In the genomic region with DNA sequence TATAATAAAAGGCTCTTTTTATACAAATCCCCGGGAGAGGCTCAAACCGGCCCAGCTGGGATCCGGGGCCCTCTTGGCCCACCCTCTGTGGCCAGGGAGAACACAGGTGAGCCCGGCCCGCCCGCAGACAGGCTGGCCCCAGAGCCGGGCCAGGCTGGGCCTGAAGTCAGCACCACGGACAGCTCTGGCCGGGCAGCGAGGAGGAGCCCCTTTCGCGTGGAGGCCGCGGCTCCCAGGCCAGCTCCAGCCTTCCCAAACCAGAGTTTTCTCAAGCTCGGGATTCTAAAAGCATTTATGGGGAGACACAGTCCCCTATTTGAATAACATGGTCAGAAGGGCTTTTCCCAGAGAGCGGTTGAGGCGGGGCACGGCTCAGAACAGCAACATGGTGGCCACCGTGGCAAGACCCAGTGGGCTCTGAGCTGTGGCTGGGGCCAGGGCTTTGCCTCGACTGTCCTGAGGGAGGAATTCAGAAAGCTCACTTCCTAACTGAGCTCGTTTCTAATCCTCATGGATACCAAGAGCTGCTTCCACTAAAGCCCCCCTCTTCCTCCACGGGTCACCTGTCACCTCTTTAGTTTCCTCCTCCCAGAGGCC, we compare ENCODE assay signal across 16 cellular contexts.
DNase-seq lines count a peak whose midpoint lies in the region; ATAC-seq, FAIRE-seq and TF ChIP-seq lines count a peak whose summit lies in the region.
"Had no signal": no experiment of that assay in that cellular context is flagged by ENCODE, and none has a peak within 500 bp of the region (broad histone marks: within the 10 kb centered on the region; RNA-seq: fewer than 3 reads in every experiment).

No MANE protein-coding gene starts in this region.

- intact Hi-C loops in HCT116 (cut with micrococcal nuclease), result no loop called here
- intact Hi-C loops in CD8-positive, alpha-beta T cell (cut with DNase I, micrococcal nuclease), result no loop called here

- RAD21 ChIA-PET in HCT116 (lab: Charles Lee; ENCODE audit: low non-redundant PET in 1 of 2, low total read pairs in 2 of 2, uncharacterized antibody in 2 of 2, unreplicated experiment in 2 of 2), result no interaction called here

- ATAC-seq in A549, result no peak
- ATAC-seq in HCT116, result no peak; the same call in 1 of the 2 replicates
- no peak for ATAC-seq in CD8-positive, alpha-beta T cell
- no peak for ATAC-seq in GM21529 (IDR thresholded peaks at IDR 0.05; ENCODE audit: unreplicated experiment)
- ATAC-seq: body of pancreas; natural killer cell treated with Interleukin-12 subunit alpha and Interleukin-12 subunit beta and Interleukin-15 and Interleukin-18, amount 100 ng/mL, for 72 hours had no signal

- POLR2A ChIA-PET in A549 (lab: Yijun Ruan, JAX), result no interaction called here
- POLR2A ChIA-PET in HCT116 (lab: Charles Lee), result no interaction called here
- POLR2A ChIA-PET in CD8-positive, alpha-beta T cell (lab: Charles Lee), result no interaction called here

- H3K9me2 ChIP-seq in HCT116 (ENCODE audit: insufficient read depth), result no peaks in the 10 kb centered on the region

- H3K27me3 ChIP-seq in HCT116 (ENCODE audit: insufficient read depth, low read length) (peaks cover 34% of the 10 kb centered on the region; the same call in 1 of the 2 replicates), adipocyte (replicated peaks; ENCODE audit: control insufficient read depth, insufficient read depth, low read length) (no peaks in the 10 kb centered on the region)
- H3K27me3 ChIP-seq in CD8-positive, alpha-beta T cell (ENCODE audit: insufficient read depth, low read length), result no peaks in the 10 kb centered on the region
- H3K27me3 ChIP-seq: body of pancreas had no signal

- H4K20me1 ChIP-seq in HCT116 (ENCODE audit: insufficient read depth), result no peaks in the 10 kb centered on the region

- H3K9ac ChIP-seq in HCT116 (ENCODE audit: low read length) (no peak overlapping the region), adipocyte (ENCODE audit: low read length) (no peak overlapping the region)

- H3K4me3 Mint-ChIP-seq in CD8-positive, alpha-beta T cell, result no peak overlapping the region
- H3K4me3 Mint-ChIP-seq in T-helper 2 cell treated with Interferon-gamma antibody and Interleukin-4, amounts not matched to agents 5 μg/mL and 100 μg/mL, for 36 hours, result no peak overlapping the region
- H3K4me3 Mint-ChIP-seq: natural killer cell treated with Interleukin-12 subunit alpha and Interleukin-12 subunit beta and Interleukin-15 and Interleukin-18, amount 100 ng/mL, for 72 hours had no signal

- no peak for TF ChIP-seq EP300 in A549 (IDR thresholded peaks at IDR 0.05)

- TF ChIP-seq CTCF in A549 (IDR thresholded peaks at IDR 0.05) (no peak), HCT116 (IDR thresholded peaks at IDR 0.05 in 2 of 3, conservative IDR thresholded peaks at IDR 0.05 in 1 of 3; ENCODE audit: borderline replicate concordance in 1 of 3, insufficient read depth in 1 of 3, low read depth in 2 of 3, low read length in 2 of 3) (no peak)
- TF ChIP-seq CTCF in CD8-positive, alpha-beta T cell (IDR thresholded peaks at IDR 0.05), result no peak

- no peak overlapping the region for H3K27ac Mint-ChIP-seq in CD8-positive, alpha-beta T cell
- H3K27ac Mint-ChIP-seq in T-helper 2 cell treated with Interferon-gamma antibody and Interleukin-4, amounts not matched to agents 5 μg/mL and 100 μg/mL, for 36 hours, result no peak overlapping the region
- H3K27ac Mint-ChIP-seq: natural killer cell treated with Interleukin-12 subunit alpha and Interleukin-12 subunit beta and Interleukin-15 and Interleukin-18, amount 100 ng/mL, for 72 hours had no signal

- TF ChIP-seq RAD21 in A549 (conservative IDR thresholded peaks at IDR 0.05 in 1 of 2, IDR thresholded peaks at IDR 0.05 in 1 of 2) (no peak), HCT116 (IDR thresholded peaks at IDR 0.05; ENCODE audit: low read depth) (no peak)

- peaks cover 33% of the 10 kb centered on the region for H3K27me3 Mint-ChIP-seq in CD8-positive, alpha-beta T cell (ENCODE audit: low read depth)
- H3K27me3 Mint-ChIP-seq in T-helper 2 cell treated with Interferon-gamma antibody and Interleukin-4, amounts not matched to agents 5 μg/mL and 100 μg/mL, for 36 hours (ENCODE audit: low read depth), result peaks cover 4% of the 10 kb centered on the region

- no peaks in the 10 kb centered on the region for H3K9me3 ChIP-seq in A549
- H3K9me3 ChIP-seq in HCT116 (ENCODE audit: control insufficient read depth in 1 of 2, insufficient read depth in 1 of 2, low read depth in 1 of 2, low read length in 2 of 2), result no peaks in the 10 kb centered on the region
- H3K9me3 ChIP-seq in adipocyte (ENCODE audit: control insufficient read depth, low read length), result peaks cover 20% of the 10 kb centered on the region
- H3K9me3 ChIP-seq in CD8-positive, alpha-beta T cell (ENCODE audit: low read length), result no peaks in the 10 kb centered on the region

- H3K4me3 ChIP-seq in A549, result no peak overlapping the region
- no peak overlapping the region for H3K4me3 ChIP-seq in HCT116 (replicated peaks in 1 of 2; ENCODE audit: low read depth in 1 of 2, low read length in 2 of 2)
- H3K4me3 ChIP-seq in adipocyte (ENCODE audit: low read length), result no peak overlapping the region
- H3K4me3 ChIP-seq in CD8-positive, alpha-beta T cell (ENCODE audit: low read depth, low read length), result no peak overlapping the region
- H3K4me3 ChIP-seq: body of pancreas, dorsolateral prefrontal cortex, lower lobe of right lung had no signal

- no TSS peak for BruUV-seq in HCT116 (replicated peaks; lab: Mats Ljungman, UMichigan)

- H3K79me2 ChIP-seq in HCT116 (ENCODE audit: insufficient read depth, low read length), result no peaks in the 10 kb centered on the region

- WGBS in A549 (ENCODE audit: missing lambda C conversion rate), result 25% methylated on average over 22 of the region's 22 CpGs

- no peak overlapping the region for H2AFZ ChIP-seq in HCT116 (ENCODE audit: low read depth, low read length, poor library complexity, severe bottlenecking)

- H3K27ac ChIP-seq in A549, result no peak overlapping the region
- H3K27ac ChIP-seq in HCT116 (ENCODE audit: low read depth, low read length), result no peak overlapping the region
- H3K27ac ChIP-seq in CD8-positive, alpha-beta T cell (ENCODE audit: low read depth, low read length), result no peak overlapping the region
- H3K27ac ChIP-seq: body of pancreas, dorsolateral prefrontal cortex, lower lobe of right lung had no signal

- DNase-seq in A549 (ENCODE audit: low read depth in 1 of 2, low spot score in 1 of 2) (no peak), HCT116 (ENCODE audit: low read depth, low spot score) (no peak), adipocyte (ENCODE audit: low read depth) (peak; percentile 3), lung microvascular endothelial cell (ENCODE audit: low read depth in 2 of 2) (peak; percentile 16 to 38), NCI-H1436 (lab: John Stamatoyannopoulos, UW) (no peak)
- DNase-seq in CD8-positive, alpha-beta T cell, result no peak
- DNase-seq in T-helper 2 cell treated with Interferon-gamma antibody and Interleukin-4, amounts not matched to agents 5 μg/mL and 100 μg/mL, for 36 hours (ENCODE audit: low spot score), result no peak
- DNase-seq: body of pancreas; Calu3; lower lobe of right lung; NCI-H2227 treated with DMSO at 0.1 percent for 48 hours; stimulated activated CD4-positive, alpha-beta T cell treated with anti-CD3 and anti-CD28 coated beads, Interleukin-4, amount 100 ng/mL, for 24 hours had no signal

- H3K9me3 Mint-ChIP-seq in CD8-positive, alpha-beta T cell, result peaks cover 6% of the 10 kb centered on the region
- no peaks in the 10 kb centered on the region for H3K9me3 Mint-ChIP-seq in T-helper 2 cell treated with Interferon-gamma antibody and Interleukin-4, amounts not matched to agents 5 μg/mL and 100 μg/mL, for 36 hours
- H3K9me3 Mint-ChIP-seq: natural killer cell treated with Interleukin-12 subunit alpha and Interleukin-12 subunit beta and Interleukin-15 and Interleukin-18, amount 100 ng/mL, for 72 hours had no signal

- H3K36me3 Mint-ChIP-seq in CD8-positive, alpha-beta T cell, result no peaks in the 10 kb centered on the region
- no peaks in the 10 kb centered on the region for H3K36me3 Mint-ChIP-seq in T-helper 2 cell treated with Interferon-gamma antibody and Interleukin-4, amounts not matched to agents 5 μg/mL and 100 μg/mL, for 36 hours (ENCODE audit: low read depth)
- H3K36me3 Mint-ChIP-seq: natural killer cell treated with Interleukin-12 subunit alpha and Interleukin-12 subunit beta and Interleukin-15 and Interleukin-18, amount 100 ng/mL, for 72 hours had no signal

- H3K4me1 Mint-ChIP-seq in CD8-positive, alpha-beta T cell (ENCODE audit: low read depth), result no peaks in the 10 kb centered on the region
- no peaks in the 10 kb centered on the region for H3K4me1 Mint-ChIP-seq in T-helper 2 cell treated with Interferon-gamma antibody and Interleukin-4, amounts not matched to agents 5 μg/mL and 100 μg/mL, for 36 hours (ENCODE audit: low read depth)

- no peaks in the 10 kb centered on the region for H3K36me3 ChIP-seq in HCT116 (ENCODE audit: control insufficient read depth in 1 of 2, insufficient read depth in 2 of 2, low read length in 2 of 2)
- H3K36me3 ChIP-seq in adipocyte (ENCODE audit: control insufficient read depth, insufficient read depth, low read length, severe bottlenecking), result no peaks in the 10 kb centered on the region
- no peaks in the 10 kb centered on the region for H3K36me3 ChIP-seq in CD8-positive, alpha-beta T cell (ENCODE audit: insufficient read depth, low read length)
- H3K36me3 ChIP-seq: lower lobe of right lung had no signal

- FAIRE-seq in A549 (lab: Jason Lieb, UNC), result no peak
- FAIRE-seq: GM19239 had no signal

- no peak for TF ChIP-seq POLR2A in A549 (IDR thresholded peaks at IDR 0.05; ENCODE audit: low read length)
- no peak for TF ChIP-seq POLR2A in HCT116 (IDR thresholded peaks at IDR 0.05; ENCODE audit: borderline replicate concordance, extremely low read depth, insufficient read depth, insufficient read length)

- CTCF ChIA-PET in A549 (lab: Yijun Ruan, JAX), result interaction anchor here (0.6 to 2.3 kb wide), 2 partner anchors 12 to 270 kb away, joined by 3 to 6 read pairs; no protein-coding TSS in a partner anchor
- CTCF ChIA-PET in HCT116 (lab: Charles Lee), result no interaction called here
- CTCF ChIA-PET in CD8-positive, alpha-beta T cell (lab: Charles Lee), result interaction anchor here (0.8 to 1.1 kb wide), 2 partner anchors 12 to 407 kb away, joined by 3 read pairs; no protein-coding TSS in a partner anchor

- H3K4me2 ChIP-seq in A549 (no peak overlapping the region), HCT116 (ENCODE audit: low read length) (no peak overlapping the region)

- 0 out of 3 replicates have a peak, but pooled peaks cover 3% of the 10 kb centered on the region for H3K4me1 ChIP-seq in A549
- H3K4me1 ChIP-seq in HCT116 (ENCODE audit: control insufficient read depth in 1 of 2, insufficient read depth in 2 of 2, low read length in 2 of 2), result no peaks in the 10 kb centered on the region
- H3K4me1 ChIP-seq in adipocyte (ENCODE audit: control insufficient read depth, insufficient read depth, low read length), result no peaks in the 10 kb centered on the region
- H3K4me1 ChIP-seq in CD8-positive, alpha-beta T cell (ENCODE audit: insufficient read depth, low read length), result no peaks in the 10 kb centered on the region
- H3K4me1 ChIP-seq: body of pancreas, lower lobe of right lung had no signal

Comparison
In these comparisons a context has a peak if more than half of its experiments do, and no peak if none do; other contexts are left out.
1. DNase-seq: peak in adipocyte (single experiment) and lung microvascular endothelial cell (2 of 2); none in A549 (0 of 2), HCT116 (single experiment), CD8-positive, alpha-beta T cell (0 of 7), T-helper 2 cell treated with Interferon-gamma antibody and Interleukin-4, amounts not matched to agents 5 μg/mL and 100 μg/mL, for 36 hours (single experiment) and NCI-H1436 (single experiment).
2. Of the 6 proteins assayed by ChIP-seq in both A549 and HCT116: peak only in A549: none; only in HCT116: none; in both: REST; in neither: 5.